19 cellular contexts compared by ENCODE assay signal in genomic region chr9:130197386-130197785, GRCh38. TPM values are rescaled to one million over a fixed set of nuclear protein-coding genes. Genes with fewer than 3 reads are reported as not detected.
"Had no signal": no experiment of that assay in that cellular context is flagged by ENCODE, and none has a peak within 500 bp of the region (broad histone marks: within the 10 kb centered on the region; RNA-seq: fewer than 3 reads in every experiment).

No MANE protein-coding gene starts in this region.

- H3K36me3 ChIP-seq: gastrocnemius medialis, left lung, neutrophil, upper lobe of right lung had no signal

- H3K27me3 ChIP-seq: gastrocnemius medialis, hepatocyte, left lung, upper lobe of right lung had no signal

- H3K9ac ChIP-seq: SK-N-SH had no signal

- ATAC-seq: activated CD4-positive, CD25-positive, alpha-beta regulatory T cell treated with anti-CD3 and anti-CD28 coated beads, Interleukin-2, amount 50 U/mL, for 24 hours; gastrocnemius medialis; left lung; naive thymus-derived CD8-positive, alpha-beta T cell; stimulated activated naive B cell treated with anti-CD40 and anti-IgM and Interleukin-4, amounts not matched to agents 10 μg/mL and 1 μg/mL and 100 μg/mL, for 72 hours; T-cell; upper lobe of right lung had no signal

- H3K9me3 ChIP-seq: gastrocnemius medialis, left lung, neutrophil, SK-N-SH, upper lobe of right lung had no signal

- DNase-seq: activated CD4-positive, alpha-beta T cell treated with anti-CD3 and anti-CD28 coated beads, Interleukin-2, amount 50 U/mL, for 1 hour; activated CD8-positive, alpha-beta memory T cell treated with anti-CD3 and anti-CD28 coated beads for 24 hours; activated naive CD4-positive, alpha-beta T cell treated with Interleukin-2 at 50 U/mL for 16 hours; central memory CD4-positive, alpha-beta T cell; effector memory CD4-positive, alpha-beta T cell; gastrocnemius medialis; islet precursor cell; left lung; mammary epithelial cell; naive thymus-derived CD8-positive, alpha-beta T cell; retina; stimulated activated naive B cell treated with anti-CD40 and anti-IgM and Interleukin-4, amounts not matched to agents 10 μg/mL and 1 μg/mL and 100 μg/mL, for 72 hours; T-cell; T1000; upper lobe of right lung had no signal

- H3K4me1 ChIP-seq: gastrocnemius medialis, left lung, upper lobe of right lung had no signal

- H3K4me3 ChIP-seq: gastrocnemius medialis, hepatocyte, left lung, upper lobe of right lung had no signal

- H3K27ac ChIP-seq: gastrocnemius medialis, hepatocyte, left lung, neutrophil, upper lobe of right lung had no signal

RNA-seq across cellular contexts. Expression of gene NCS1, which starts 25.2 kb away (rescaled TPM):
- total RNA-seq: naive thymus-derived CD8-positive, alpha-beta T cell had no signal
